Comparison of ENCODE assay signal across 8 cellular contexts in genomic region chr15:55991841-55992768, GRCh38. TPM values are rescaled to one million over a fixed set of nuclear protein-coding genes. Genes with fewer than 3 reads are reported as not detected.
DNase-seq lines count a peak whose midpoint lies in the region; ATAC-seq, FAIRE-seq and TF ChIP-seq lines count a peak whose summit lies in the region.

No MANE protein-coding gene starts in this region.

- ATAC-seq in GM21528 (IDR thresholded peaks at IDR 0.05; ENCODE audit: low FRiP score, unreplicated experiment) (no peak), GM18517 (IDR thresholded peaks at IDR 0.05; ENCODE audit: unreplicated experiment) (no peak)

- no peaks in the 10 kb centered on the region for H3K9me3 Mint-ChIP-seq in progenitor cell of endocrine pancreas (ENCODE audit: low read depth)

- TF ChIP-seq POLR2A in Peyer's patch (IDR thresholded peaks at IDR 0.05) (peak; percentile 56 to 66), erythroblast (IDR thresholded peaks at IDR 0.05; ENCODE audit: low read length) (no peak)

- H3K4me1 Mint-ChIP-seq in progenitor cell of endocrine pancreas (ENCODE audit: low read depth), result peaks cover 20% of the 10 kb centered on the region

- peak overlapping the region in 3 of 4 donors; percentile 87 to 95 (median 92) for H3K27ac ChIP-seq in Peyer's patch

- H3K4me1 ChIP-seq in ES-I3 (ENCODE audit: insufficient read depth, low read length), result no peaks in the 10 kb centered on the region
- peaks cover 0 to 4% (median 0%) of the 10 kb centered on the region in 4 donors for H3K4me1 ChIP-seq in Peyer's patch

- H3K36me3 ChIP-seq in ES-I3 (ENCODE audit: insufficient read depth, low read length) (no peaks in the 10 kb centered on the region), Peyer's patch (no peaks in the 10 kb centered on the region)

- H3K36me3 Mint-ChIP-seq in progenitor cell of endocrine pancreas (ENCODE audit: insufficient read depth), result peaks cover 6% of the 10 kb centered on the region

- H3K4me3 Mint-ChIP-seq in progenitor cell of endocrine pancreas (ENCODE audit: low read depth), result peak overlapping the region; percentile 90

- H3K9me3 ChIP-seq in ES-I3 (ENCODE audit: control insufficient read depth, insufficient read depth, low read length), result no peaks in the 10 kb centered on the region
- H3K9me3 ChIP-seq in Peyer's patch, result no peaks in the 10 kb centered on the region

- H3K4me3 ChIP-seq in Peyer's patch, result peak overlapping the region in 3 of 4 donors; percentile 83 to 96 (median 91)

- H3K27me3 Mint-ChIP-seq in progenitor cell of endocrine pancreas, result peaks cover 12% of the 10 kb centered on the region

- no peak for FAIRE-seq in RCC 7860 (lab: Jason Lieb, UNC)

- no peaks in the 10 kb centered on the region for H3K27me3 ChIP-seq in Peyer's patch

- TF ChIP-seq CTCF in Peyer's patch (IDR thresholded peaks at IDR 0.05), result peak in 1 of 6 experiments; percentile 8
- TF ChIP-seq CTCF in progenitor cell of endocrine pancreas (IDR thresholded peaks at IDR 0.05; ENCODE audit: unreplicated experiment), result no peak

- no peak overlapping the region for H3K27ac Mint-ChIP-seq in progenitor cell of endocrine pancreas

- peak in 1 of 3 donors; percentile 77 for DNase-seq in Peyer's patch
- peak; percentile 20 to 37 for DNase-seq in erythroblast (lab: John Stamatoyannopoulos, UW)
- DNase-seq in progenitor cell of endocrine pancreas (ENCODE audit: low spot score, unreplicated experiment), result no peak
- no peak for DNase-seq in NCI-H524 (lab: John Stamatoyannopoulos, UW)
- no peak for DNase-seq in RCC 7860 (ENCODE audit: low spot score)

- peak overlapping the region; percentile 60 for H3K9ac ChIP-seq in ES-I3 (ENCODE audit: low read depth, low read length)

RNA-seq across cellular contexts. Expression of gene NEDD4, which starts 1.3 kb away (rescaled TPM):
- total RNA-seq in Peyer's patch (10 to 100 TPM; 36.3 to 87.1 (median 72.3) TPM), progenitor cell of endocrine pancreas (12.3 and 14.2 TPM in 2 replicates)

Comparison
In these comparisons a context has a peak if more than half of its experiments do, and no peak if none do; other contexts are left out.
1. DNase-seq: peak in erythroblast (2 of 2); none in progenitor cell of endocrine pancreas (single experiment), NCI-H524 (0 of 2) and RCC 7860 (single experiment).